Comparison of ENCODE assay signal across 2 cellular contexts in the genomic region with DNA sequence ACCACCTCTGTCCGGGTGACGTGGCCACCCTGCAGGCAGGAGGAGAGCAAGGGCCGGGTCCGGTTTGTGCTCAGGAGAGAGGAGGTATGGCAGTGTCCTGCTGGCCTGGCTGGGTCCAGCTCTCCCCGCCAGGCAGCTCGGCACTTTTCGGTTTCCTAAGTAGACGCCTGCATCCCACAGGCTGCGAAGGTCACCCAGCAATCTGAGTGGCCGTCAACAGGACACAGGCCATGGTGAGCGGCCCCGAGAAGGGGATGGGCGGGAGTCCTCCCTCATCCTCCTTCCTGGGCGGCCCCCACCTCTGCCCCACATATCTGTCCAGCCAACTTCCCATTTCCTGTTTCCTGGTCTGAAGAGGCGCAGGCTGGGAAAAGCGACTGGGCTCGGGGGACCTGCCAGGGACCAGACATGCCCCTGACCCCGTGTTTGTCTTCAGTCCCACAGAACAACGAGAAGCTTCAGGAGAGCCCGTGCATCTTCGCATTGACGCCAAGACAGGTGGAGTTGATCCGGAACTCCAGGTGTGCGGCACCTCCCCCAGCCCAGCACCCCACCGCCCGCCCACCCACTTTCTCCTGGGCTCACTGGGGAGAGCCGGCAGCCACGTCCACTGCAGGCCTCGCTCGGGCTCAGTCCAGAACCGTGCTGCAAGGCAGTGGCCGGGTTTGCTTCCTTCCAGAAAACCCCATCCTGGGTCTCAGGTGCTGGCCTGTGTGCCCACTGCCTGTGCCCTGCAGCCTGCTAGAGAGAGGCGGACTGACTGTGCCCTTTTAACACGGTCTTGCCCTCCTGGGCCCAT.
TF ChIP-seq lines count a peak whose summit lies in the region.

No MANE protein-coding gene starts in this region.

TF ChIP-seq in liver, 16 proteins besides CTCF, POLR2A, EP300 and RAD21:
- peak; percentile 64 for TF ChIP-seq NR2F2 (IDR thresholded peaks at IDR 0.05)
- TF ChIP-seq, protein P1, sequence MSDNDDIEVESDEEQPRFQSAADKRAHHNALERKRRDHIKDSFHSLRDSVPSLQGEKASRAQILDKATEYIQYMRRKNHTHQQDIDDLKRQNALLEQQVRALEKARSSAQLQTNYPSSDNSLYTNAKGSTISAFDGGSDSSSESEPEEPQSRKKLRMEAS (IDR thresholded peaks at IDR 0.05): no peak
- no peak for TF ChIP-seq EGR1 (IDR thresholded peaks at IDR 0.05; ENCODE audit: low read depth in 2 of 2)
- TF ChIP-seq HNF4G (IDR thresholded peaks at IDR 0.05): no peak
- no peak for TF ChIP-seq RXRA (IDR thresholded peaks at IDR 0.05)
- TF ChIP-seq SP1 (IDR thresholded peaks at IDR 0.05): peak; percentile 26
- TF ChIP-seq, protein P2, sequence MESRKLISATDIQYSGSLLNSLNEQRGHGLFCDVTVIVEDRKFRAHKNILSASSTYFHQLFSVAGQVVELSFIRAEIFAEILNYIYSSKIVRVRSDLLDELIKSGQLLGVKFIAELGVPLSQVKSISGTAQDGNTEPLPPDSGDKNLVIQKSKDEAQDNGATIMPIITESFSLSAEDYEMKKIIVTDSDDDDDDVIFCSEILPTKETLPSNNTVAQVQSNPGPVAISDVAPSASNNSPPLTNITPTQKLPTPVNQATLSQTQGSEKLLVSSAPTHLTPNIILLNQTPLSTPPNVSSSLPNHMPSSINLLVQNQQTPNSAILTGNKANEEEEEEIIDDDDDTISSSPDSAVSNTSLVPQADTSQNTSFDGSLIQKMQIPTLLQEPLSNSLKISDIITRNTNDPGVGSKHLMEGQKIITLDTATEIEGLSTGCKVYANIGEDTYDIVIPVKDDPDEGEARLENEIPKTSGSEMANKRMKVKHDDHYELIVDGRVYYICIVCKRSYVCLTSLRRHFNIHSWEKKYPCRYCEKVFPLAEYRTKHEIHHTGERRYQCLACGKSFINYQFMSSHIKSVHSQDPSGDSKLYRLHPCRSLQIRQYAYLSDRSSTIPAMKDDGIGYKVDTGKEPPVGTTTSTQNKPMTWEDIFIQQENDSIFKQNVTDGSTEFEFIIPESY (IDR thresholded peaks at IDR 0.05): no peak

TF ChIP-seq in HepG2, 621 proteins besides CTCF, POLR2A, EP300 and RAD21:
- TF ChIP-seq KLF6 (CRISPR knock-in tag; IDR thresholded peaks at IDR 0.05) (no peak), ZNF790 (CRISPR knock-in tag; IDR thresholded peaks at IDR 0.05; ENCODE audit: borderline replicate concordance) (no peak), SALL2 (CRISPR knock-in tag; IDR thresholded peaks at IDR 0.05) (no peak), ZNF713 (CRISPR knock-in tag; IDR thresholded peaks at IDR 0.05) (no peak), ZNF232 (CRISPR knock-in tag; IDR thresholded peaks at IDR 0.05; ENCODE audit: borderline replicate concordance) (no peak), ZNF234 (CRISPR knock-in tag; conservative IDR thresholded peaks at IDR 0.05) (no peak)
- TF ChIP-seq, protein P3, sequence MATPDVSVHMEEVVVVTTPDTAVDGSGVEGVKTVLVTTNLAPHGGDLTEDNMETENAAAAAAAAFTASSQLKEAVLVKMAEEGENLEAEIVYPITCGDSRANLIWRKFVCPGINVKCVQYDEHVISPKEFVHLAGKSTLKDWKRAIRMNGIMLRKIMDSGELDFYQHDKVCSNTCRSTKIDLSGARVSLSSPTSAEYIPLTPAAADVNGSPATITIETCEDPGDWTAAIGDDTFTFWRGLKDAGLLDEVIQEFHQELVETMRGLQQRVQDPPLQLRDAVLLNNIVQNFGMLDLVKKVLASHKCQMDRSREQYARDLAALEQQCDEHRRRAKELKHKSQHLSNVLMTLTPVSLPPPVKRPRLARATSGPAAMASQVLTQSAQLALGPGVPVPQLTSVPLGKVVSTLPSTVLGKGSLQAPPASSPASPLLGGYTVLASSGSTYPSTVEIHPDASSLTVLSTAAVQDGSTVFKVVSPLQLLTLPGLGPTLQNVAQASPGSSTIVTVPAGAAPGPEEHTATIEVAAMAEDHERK (CRISPR knock-in tag; IDR thresholded peaks at IDR 0.05; ENCODE audit: low read depth): no peak
